Comparison of ENCODE assay signal across 1 cellular context in the genomic region with DNA sequence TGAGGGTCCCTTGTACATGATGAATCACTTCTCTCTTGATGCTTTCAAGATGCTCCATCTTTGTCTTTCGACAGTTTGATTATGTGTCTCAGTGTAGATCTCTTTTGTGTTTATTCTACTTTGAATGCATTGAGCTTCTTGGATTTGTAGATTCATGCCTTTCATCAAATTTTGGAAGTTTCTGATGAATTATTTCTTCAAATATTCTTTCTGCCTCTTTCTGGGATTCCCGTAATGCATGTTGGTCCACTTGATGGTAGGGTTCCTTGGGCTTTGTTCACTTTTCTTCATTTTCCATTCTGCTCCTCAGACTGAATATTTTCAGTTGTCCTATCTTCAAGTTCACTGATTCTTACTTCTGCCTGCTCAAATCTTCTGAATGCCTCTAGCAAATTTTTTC.
TF ChIP-seq lines count a peak whose summit lies in the region.

No MANE protein-coding gene starts in this region.

TF ChIP-seq in endothelial cell of umbilical vein, 7 proteins besides CTCF, POLR2A, EP300 and RAD21 (continued from another document):
- TF ChIP-seq, protein P1, sequence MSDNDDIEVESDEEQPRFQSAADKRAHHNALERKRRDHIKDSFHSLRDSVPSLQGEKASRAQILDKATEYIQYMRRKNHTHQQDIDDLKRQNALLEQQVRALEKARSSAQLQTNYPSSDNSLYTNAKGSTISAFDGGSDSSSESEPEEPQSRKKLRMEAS (IDR thresholded peaks at IDR 0.05; ENCODE audit: insufficient read depth, insufficient read length), result no peak
- no peak for TF ChIP-seq POLR2AphosphoS5 (IDR thresholded peaks at IDR 0.05; ENCODE audit: insufficient read depth, low read depth, low read length)
TF ChIP-seq in endothelial cell of umbilical vein: peak in this region for 0.
